ENCODE assay signal across 16 cellular contexts in the genomic region with DNA sequence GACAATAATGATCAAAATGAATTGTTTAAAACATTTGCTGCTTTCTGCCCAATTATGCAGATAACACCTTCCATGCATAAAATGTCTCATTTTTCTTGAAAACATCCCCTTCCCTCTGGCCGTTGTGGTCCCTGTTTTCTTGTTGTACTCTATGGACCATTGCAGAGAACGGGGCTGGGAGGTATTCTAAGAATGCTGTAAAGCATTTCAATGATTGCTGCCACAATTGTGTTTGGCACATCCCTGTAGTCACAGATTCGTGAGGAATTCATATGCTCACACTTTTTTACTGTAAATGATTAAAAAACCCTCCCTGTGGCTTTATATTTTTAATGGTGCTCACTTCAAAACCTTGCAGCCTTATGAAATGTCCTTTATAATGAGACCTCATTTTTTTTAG.
"Had no signal": no experiment of that assay in that cellular context is flagged by ENCODE, and none has a peak within 500 bp of the region (broad histone marks: within the 10 kb centered on the region; RNA-seq: fewer than 3 reads in every experiment).

No MANE protein-coding gene starts in this region.

- DNase-seq: activated CD4-positive, alpha-beta T cell treated with anti-CD3 and anti-CD28 coated beads, Interleukin-2, amount 10 ng/mL, durations not matched to agents 24 days and 14 days; activated CD8-positive, alpha-beta memory T cell treated with anti-CD3 and anti-CD28 coated beads, Interleukin-2, amount 50 U/mL, for 4 hours; activated CD8-positive, alpha-beta T cell treated with anti-CD3 and anti-CD28 coated beads, Interleukin-2, amount 10 ng/mL, durations not matched to agents 7 days and 5 days; activated gamma-delta T cell treated with Interleukin-2 at 50 U/mL for 16 hours; amygdala; nephron progenitor cell; sigmoid colon; stimulated activated CD4-positive, alpha-beta T cell treated with anti-CD3 and anti-CD28 coated beads, Interleukin-12 subunit alpha, Interleukin-12 subunit beta, amount 100 ng/mL, for 4 hours; stimulated activated CD4-positive, alpha-beta T cell treated with anti-CD3 and anti-CD28 coated beads, Interleukin-2, amount 100 ng/mL, for 24 hours; T-helper 2 cell had no signal

- H3K36me3 ChIP-seq: gastroesophageal sphincter, prostate gland, sigmoid colon, thoracic aorta had no signal

- H3K4me3 ChIP-seq: gastroesophageal sphincter, prostate gland, sigmoid colon, thoracic aorta had no signal

- H3K4me1 ChIP-seq: gastroesophageal sphincter, prostate gland, sigmoid colon had no signal

- H3K27ac ChIP-seq: gastroesophageal sphincter, prostate gland, sigmoid colon, thoracic aorta had no signal

- ATAC-seq: activated CD8-positive, alpha-beta T cell treated with anti-CD3 and anti-CD28 coated beads, Interleukin-2, amount 10 ng/mL, durations not matched to agents 7 days and 5 days; gastroesophageal sphincter; stimulated activated effector memory CD8-positive, alpha-beta T cell treated with anti-CD3 and anti-CD28 coated beads, Interleukin-12 subunit alpha, Interleukin-12 subunit beta, amount 100 ng/mL, for 72 hours had no signal

- H3K27me3 ChIP-seq: gastroesophageal sphincter, sigmoid colon had no signal

- H3K9me3 ChIP-seq: prostate gland, sigmoid colon, thoracic aorta had no signal

- FAIRE-seq: bronchial epithelial cell, keratinocyte had no signal
